Comparison of ENCODE assay signal across 19 cellular contexts in the genomic region with DNA sequence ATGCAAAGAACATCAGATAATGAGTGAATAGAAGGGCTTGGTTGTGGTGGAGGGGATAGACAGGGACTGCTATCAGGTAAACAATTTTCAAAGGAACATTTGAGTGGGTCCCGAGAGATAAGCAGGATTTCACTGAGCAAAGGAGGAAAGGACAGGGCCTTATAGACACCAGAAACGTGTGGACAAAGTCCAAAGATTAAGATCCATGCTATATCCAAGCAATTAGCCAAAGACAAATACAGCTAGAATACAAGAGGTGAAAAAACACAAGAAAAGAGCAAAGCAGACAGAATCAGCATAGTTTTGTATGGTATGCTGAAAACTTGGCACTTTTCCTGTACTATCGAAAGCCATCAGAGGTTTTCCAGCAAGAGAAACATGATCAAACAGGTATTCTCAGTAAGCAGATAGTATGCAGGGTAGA. TPM values are rescaled to one million over a fixed set of nuclear protein-coding genes. Genes with fewer than 3 reads are reported as not detected.
DNase-seq lines count a peak whose midpoint lies in the region; ATAC-seq, FAIRE-seq and TF ChIP-seq lines count a peak whose summit lies in the region.
"Had no signal": no experiment of that assay in that cellular context is flagged by ENCODE, and none has a peak within 500 bp of the region (broad histone marks: within the 10 kb centered on the region; RNA-seq: fewer than 3 reads in every experiment).

No MANE protein-coding gene starts in this region.

- no peak overlapping the region for H3K4me3 Mint-ChIP-seq in progenitor cell of endocrine pancreas (ENCODE audit: low read depth)
- H3K4me3 Mint-ChIP-seq: GM23338 had no signal

- 46% methylated on average over 3 of the region's 3 CpGs for WGBS in mammary epithelial cell (ENCODE audit: low coverage, missing lambda C conversion rate)

- H3K4me1 Mint-ChIP-seq in progenitor cell of endocrine pancreas (ENCODE audit: low read depth) = peaks cover 9% of the 10 kb centered on the region
- H3K4me1 Mint-ChIP-seq: GM23338 had no signal

- H3K27ac ChIP-seq in colonic mucosa = no peak overlapping the region
- H3K27ac ChIP-seq in mammary epithelial cell (ENCODE audit: insufficient read depth, low read depth, low read length) = no peak overlapping the region
- H3K27ac ChIP-seq: A549, KMS-11 had no signal

- H3K4me3 ChIP-seq in bronchial epithelial cell (ENCODE audit: low read depth, low read length) (no peak overlapping the region), colonic mucosa (no peak overlapping the region), mammary epithelial cell (replicated peaks in 1 of 3; ENCODE audit: insufficient read depth in 1 of 3, low read depth in 2 of 3, low read length in 3 of 3) (no peak overlapping the region)
- H3K4me3 ChIP-seq: A549, GM12878, GM23338, MG63 had no signal

- H3K27me3 ChIP-seq in bronchial epithelial cell (ENCODE audit: control insufficient read depth, insufficient read depth, low read length) (no peaks in the 10 kb centered on the region), colonic mucosa (no peaks in the 10 kb centered on the region), mammary epithelial cell (ENCODE audit: insufficient read depth, low read length) (no peaks in the 10 kb centered on the region)
- H3K27me3 ChIP-seq: MG63 had no signal

- CTCF ChIA-PET in mammary epithelial cell (lab: Charles Lee; ENCODE audit: low non-redundant PET) = no interaction called here

- peak; percentile 88 for ATAC-seq in left colon
- no peak for ATAC-seq in GM21447 (IDR thresholded peaks at IDR 0.05; ENCODE audit: unreplicated experiment)
- ATAC-seq: A549, GM12878, GM23338 had no signal

- in situ Hi-C loops in mammary epithelial cell (cut with MboI; ENCODE audit: low sequenced_read_pairs in 2 of 2) = no loop called here

- TF ChIP-seq CTCF in bronchial epithelial cell (IDR thresholded peaks at IDR 0.05; ENCODE audit: insufficient read depth, low read length, severe bottlenecking) (no peak), progenitor cell of endocrine pancreas (IDR thresholded peaks at IDR 0.05; ENCODE audit: unreplicated experiment) (no peak), colonic mucosa (IDR thresholded peaks at IDR 0.05) (no peak), mammary epithelial cell (conservative IDR thresholded peaks at IDR 0.05 in 1 of 2, IDR thresholded peaks at IDR 0.05 in 1 of 2; ENCODE audit: extremely low read depth in 1 of 2, insufficient read depth in 1 of 2, low read depth in 1 of 2, low read length in 2 of 2) (no peak)

- FAIRE-seq in bronchial epithelial cell (lab: Jason Lieb, UNC) = no peak
- no peak for FAIRE-seq in GM19239 (lab: Jason Lieb, UNC)
- FAIRE-seq: A549, GM12878, GM18507 had no signal

- no TSS peak for BruUV-seq in mammary epithelial cell (replicated peaks; lab: Mats Ljungman, UMichigan)

- H3K27me3 Mint-ChIP-seq in progenitor cell of endocrine pancreas = no peaks in the 10 kb centered on the region

- H3K9me3 Mint-ChIP-seq in progenitor cell of endocrine pancreas (ENCODE audit: low read depth) = no peaks in the 10 kb centered on the region
- H3K9me3 Mint-ChIP-seq: GM23338 had no signal

- H3K79me2 ChIP-seq in mammary epithelial cell (ENCODE audit: insufficient read depth, low read length) = no peaks in the 10 kb centered on the region

- no peaks in the 10 kb centered on the region for H3K9me3 ChIP-seq in colonic mucosa
- no peaks in the 10 kb centered on the region for H3K9me3 ChIP-seq in mammary epithelial cell (replicated peaks; ENCODE audit: insufficient read depth, low read length)
- H3K9me3 ChIP-seq: A549, MG63 had no signal

- peak; percentile 15 for DNase-seq in EH (ENCODE audit: low read depth)
- DNase-seq in bronchial epithelial cell (ENCODE audit: low read depth) = peak; percentile 10
- no peak for DNase-seq in left colon
- DNase-seq in progenitor cell of endocrine pancreas (ENCODE audit: low spot score, unreplicated experiment) = no peak
- DNase-seq in colonic mucosa = no peak
- DNase-seq in mammary epithelial cell = no peak
- no peak for DNase-seq in GM19239 (ENCODE audit: insufficient read length, low spot score)
- DNase-seq: Calu3; MG63; NCI-H1092 treated with DMSO at 0.1 percent for 48 hours; NCI-H1694; NCI-H69; NK-92 treated with Interleukin-12 subunit alpha and Interleukin-12 subunit beta, amount 100 ng/mL, for 24 hours had no signal

- no peaks in the 10 kb centered on the region for H3K36me3 ChIP-seq in bronchial epithelial cell (ENCODE audit: control insufficient read depth, insufficient read depth, low read length)
- no peaks in the 10 kb centered on the region for H3K36me3 ChIP-seq in colonic mucosa
- H3K36me3 ChIP-seq in mammary epithelial cell (ENCODE audit: insufficient read depth, low read length) = no peaks in the 10 kb centered on the region
- H3K36me3 ChIP-seq: MG63 had no signal

- H3K36me3 Mint-ChIP-seq in progenitor cell of endocrine pancreas (ENCODE audit: insufficient read depth) = peaks cover 4% of the 10 kb centered on the region

- no peak overlapping the region for H3K4me2 ChIP-seq in mammary epithelial cell (ENCODE audit: insufficient read depth, low read depth, low read length)
- H3K4me2 ChIP-seq: A549, GM23338, KMS-11 had no signal

- no peak overlapping the region for H3K9ac ChIP-seq in colonic mucosa (ENCODE audit: low read depth in 2 of 2, low read length in 2 of 2)
- H3K9ac ChIP-seq in mammary epithelial cell (ENCODE audit: insufficient read depth, low read length) = no peak overlapping the region
- H3K9ac ChIP-seq: KMS-11 had no signal

- H3K27ac Mint-ChIP-seq in progenitor cell of endocrine pancreas = peak overlapping the region; percentile 70
- H3K27ac Mint-ChIP-seq: GM23338 had no signal

- intact Hi-C loops in left colon (cut with DNase I, micrococcal nuclease) (no loop called here), colonic mucosa (cut with DNase I) (no loop called here), mammary epithelial cell (cut with micrococcal nuclease) (no loop called here)

- dilution Hi-C loops in mammary epithelial cell (cut with HindIII; ENCODE audit: low sequenced_read_pairs) = no loop called here

- H3K4me1 ChIP-seq in colonic mucosa = no peaks in the 10 kb centered on the region
- H3K4me1 ChIP-seq in mammary epithelial cell (ENCODE audit: insufficient read depth, low read length) = no peaks in the 10 kb centered on the region

- no peaks in the 10 kb centered on the region for H4K20me1 ChIP-seq in mammary epithelial cell (ENCODE audit: insufficient read depth, low read length)

- no peak overlapping the region for H2AFZ ChIP-seq in mammary epithelial cell (ENCODE audit: low read depth, low read length)
- H2AFZ ChIP-seq: GM23338 had no signal

RNA-seq across cellular contexts. Expression of a gene that starts 59.8 kb away (rescaled TPM):
- 6.1 and 6.9 TPM in 2 replicates for total RNA-seq in bronchial epithelial cell
- 10 to 100 TPM; 17.9 to 32.4 TPM for total RNA-seq in left colon
- total RNA-seq in progenitor cell of endocrine pancreas = 26.2 and 26.4 TPM in 2 replicates
- 10 to 100 TPM; 20.2 to 36.5 TPM for total RNA-seq in colonic mucosa
- 1 to 10 TPM; 8.7 to 8.8 TPM for total RNA-seq in mammary epithelial cell
- 5.3 TPM for polyA plus RNA-seq in mammary epithelial cell
- 12.6 TPM for polyA minus RNA-seq in mammary epithelial cell

Comparison
In these comparisons a context has a peak if more than half of its experiments do, and no peak if none do; other contexts are left out.
1. DNase-seq: peak in EH (single experiment) and bronchial epithelial cell (single experiment); none in left colon (0 of 2), progenitor cell of endocrine pancreas (single experiment), colonic mucosa (single experiment), mammary epithelial cell (single experiment) and GM19239 (single experiment).